16 cellular contexts compared by ENCODE assay signal in genomic region chr16:81542609-81543570, GRCh38.
DNase-seq lines count a peak whose midpoint lies in the region; ATAC-seq, FAIRE-seq and TF ChIP-seq lines count a peak whose summit lies in the region.
"Had no signal": no experiment of that assay in that cellular context is flagged by ENCODE, and none has a peak within 500 bp of the region (broad histone marks: within the 10 kb centered on the region; RNA-seq: fewer than 3 reads in every experiment).

No MANE protein-coding gene starts in this region.

- TF ChIP-seq EP300 in SK-N-SH (IDR thresholded peaks at IDR 0.05; ENCODE audit: borderline replicate concordance in 1 of 2, low read depth in 1 of 2, low read length in 1 of 2) (no peak), upper lobe of left lung (IDR thresholded peaks at IDR 0.05) (no peak)

- POLR2A ChIA-PET in SK-N-SH (lab: Yijun Ruan, JAX): no interaction called here

- no peak overlapping the region for H2AFZ ChIP-seq in SK-N-SH (ENCODE audit: low read depth)

- DNase-seq in SK-N-SH: no peak
- peak; percentile 62 for DNase-seq in choroid plexus epithelial cell (ENCODE audit: low read depth)
- peak; percentile 40 to 55 for DNase-seq in lung microvascular endothelial cell (ENCODE audit: low read depth in 2 of 2)
- DNase-seq in upper lobe of left lung: no peak
- DNase-seq in RCC 7860 (ENCODE audit: low spot score): no peak
- DNase-seq in islet precursor cell: no peak
- DNase-seq in stimulated activated naive CD8-positive, alpha-beta T cell treated with anti-CD3 and anti-CD28 coated beads, Interleukin-15, Interleukin-2, amounts not matched to agents 100 U/mL and 50 U/mL, for 24 hours: no peak
- DNase-seq: activated CD4-positive, alpha-beta memory T cell treated with anti-CD3 and anti-CD28 coated beads, Interleukin-2, amount 10 ng/mL, durations not matched to agents 7 days and 5 days; activated T-cell treated with anti-CD3 and anti-CD28 coated beads, Interleukin-2, amount 50 U/mL, for 48 hours; CD8-positive, alpha-beta T cell; NCI-H2029 treated with DMSO at 0.1 percent for 48 hours; NCI-H526 treated with DMSO at 0.1 percent for 48 hours; psoas muscle had no signal

- H3K9ac ChIP-seq in SK-N-SH: no peak overlapping the region

- H3K27me3 ChIP-seq in SK-N-SH (ENCODE audit: insufficient read depth) (no peaks in the 10 kb centered on the region), upper lobe of left lung (no peaks in the 10 kb centered on the region)

- H3K4me1 ChIP-seq in SK-N-SH (ENCODE audit: control insufficient read depth in 1 of 2, insufficient read depth in 2 of 2, low read depth in 1 of 2, low read length in 1 of 2) (peaks cover 20 to 27% of the 10 kb centered on the region in 2 experiments), upper lobe of left lung (peaks cover 42 to 80% (median 59%) of the 10 kb centered on the region in 4 donors)
- H3K4me1 ChIP-seq: HAP-1, psoas muscle had no signal

- no peak for TF ChIP-seq POLR2A in upper lobe of left lung (IDR thresholded peaks at IDR 0.05)

- H3K9me3 ChIP-seq in SK-N-SH (no peaks in the 10 kb centered on the region), upper lobe of left lung (no peaks in the 10 kb centered on the region)
- H3K9me3 ChIP-seq: HAP-1, psoas muscle had no signal

- H3K9me2 ChIP-seq in SK-N-SH: no peaks in the 10 kb centered on the region

- TF ChIP-seq CTCF in SK-N-SH (IDR thresholded peaks at IDR 0.05) (no peak), choroid plexus epithelial cell (conservative IDR thresholded peaks at IDR 0.05; ENCODE audit: low read depth, low read length) (no peak), upper lobe of left lung (IDR thresholded peaks at IDR 0.05) (no peak)

- H3K79me2 ChIP-seq in SK-N-SH (ENCODE audit: insufficient read depth): 0 out of 2 replicates have a peak, but pooled peaks cover 5% of the 10 kb centered on the region

- peaks cover 10% of the 10 kb centered on the region; the same call in 1 of the 2 replicates for H4K20me1 ChIP-seq in SK-N-SH (ENCODE audit: insufficient read depth)

- FAIRE-seq in RCC 7860 (lab: Jason Lieb, UNC): no peak

- no peaks in the 10 kb centered on the region for H3F3A ChIP-seq in SK-N-SH (replicated peaks; ENCODE audit: insufficient read depth)

- H3K27ac ChIP-seq in SK-N-SH (ENCODE audit: low read depth in 2 of 2, low read length in 1 of 2) (peak overlapping the region in 1 of 2 experiments; percentile 37; a peak in 1 of 4 replicates), upper lobe of left lung (peak overlapping the region in 3 of 4 donors; percentile 38 to 61 (median 51))
- H3K27ac ChIP-seq: 22Rv1, psoas muscle had no signal

- peak overlapping the region; percentile 56 for H3K4me2 ChIP-seq in SK-N-SH

- CTCF ChIA-PET in SK-N-SH (lab: Yijun Ruan, JAX): interaction anchor here (0.6 kb wide), 1 partner anchor 23 kb away, joined by 3 read pairs; no protein-coding TSS in a partner anchor

- H3K4me3 ChIP-seq in SK-N-SH (ENCODE audit: low read depth in 2 of 2, low read length in 1 of 2): no peak overlapping the region
- H3K4me3 ChIP-seq in choroid plexus epithelial cell (ENCODE audit: low read depth, low read length): no peak overlapping the region
- H3K4me3 ChIP-seq in upper lobe of left lung: no peak overlapping the region
- H3K4me3 ChIP-seq: HAP-1, psoas muscle had no signal

- H3K36me3 ChIP-seq in SK-N-SH (replicated peaks in 1 of 2; ENCODE audit: control insufficient read depth in 1 of 2, insufficient read depth in 2 of 2, low read length in 1 of 2) (no peaks in the 10 kb centered on the region), upper lobe of left lung (no peaks in the 10 kb centered on the region)
- H3K36me3 ChIP-seq: HAP-1 had no signal

- WGBS in SK-N-SH (ENCODE audit: low lambda C conversion rate): 91% methylated on average over 17 of the region's 22 CpGs
- 81 to 86% methylated on average over 18 to 22 of the region's 22 CpGs for WGBS in upper lobe of left lung, 2 donors

- no peak for TF ChIP-seq RAD21 in SK-N-SH (IDR thresholded peaks at IDR 0.05; ENCODE audit: low read length)

- ATAC-seq in SK-N-SH treated with all-trans-retinoic acid at 6 μM for 48 hours (no peak), upper lobe of left lung (ENCODE audit: low FRiP score in 2 of 2) (no peak)
- ATAC-seq in stimulated activated naive CD8-positive, alpha-beta T cell treated with anti-CD3 and anti-CD28 coated beads, Interleukin-15, Interleukin-2, amounts not matched to agents 100 U/mL and 50 U/mL, for 24 hours: no peak
- ATAC-seq: CD8-positive, alpha-beta T cell; psoas muscle had no signal

TF ChIP-seq in SK-N-SH, 30 proteins besides CTCF, POLR2A, EP300 and RAD21 (continues in another document):
- TF ChIP-seq USF2 (IDR thresholded peaks at IDR 0.05; ENCODE audit: borderline replicate concordance, low read depth, low read length) (no peak), TAF1 (IDR thresholded peaks at IDR 0.05; ENCODE audit: borderline replicate concordance, low read depth, low read length) (no peak), REST (IDR thresholded peaks at IDR 0.05; ENCODE audit: low read depth, low read length) (no peak), SMC3 (IDR thresholded peaks at IDR 0.05; ENCODE audit: low read depth, low read length) (no peak), RXRA (IDR thresholded peaks at IDR 0.05; ENCODE audit: borderline replicate concordance, low read depth) (no peak)

TF ChIP-seq in SK-N-SH treated with all-trans-retinoic acid at 6 μM for 48 hours, 23 proteins besides CTCF, POLR2A, EP300 and RAD21 (continues in another document):
- TF ChIP-seq ARNTL (CRISPR knock-in tag; IDR thresholded peaks at IDR 0.05; ENCODE audit: borderline replicate concordance, low read depth) (no peak), ZNF70 (CRISPR knock-in tag; IDR thresholded peaks at IDR 0.05) (no peak), BACH2 (CRISPR knock-in tag; IDR thresholded peaks at IDR 0.05; ENCODE audit: borderline replicate concordance) (no peak), OSR1 (CRISPR knock-in tag; IDR thresholded peaks at IDR 0.05) (no peak), TCF4 (CRISPR knock-in tag; IDR thresholded peaks at IDR 0.05; ENCODE audit: borderline replicate concordance) (no peak), GLIS3 (CRISPR knock-in tag; IDR thresholded peaks at IDR 0.05) (no peak), ESRRG (CRISPR knock-in tag; IDR thresholded peaks at IDR 0.05) (no peak), PPARA (CRISPR knock-in tag; IDR thresholded peaks at IDR 0.05; ENCODE audit: borderline replicate concordance) (no peak), CREB5 (CRISPR knock-in tag; IDR thresholded peaks at IDR 0.05; ENCODE audit: low read depth) (no peak), ISL1 (CRISPR knock-in tag; IDR thresholded peaks at IDR 0.05) (no peak), ZNF565 (CRISPR knock-in tag; conservative IDR thresholded peaks at IDR 0.05; ENCODE audit: low read depth) (no peak)
- TF ChIP-seq, protein P1, sequence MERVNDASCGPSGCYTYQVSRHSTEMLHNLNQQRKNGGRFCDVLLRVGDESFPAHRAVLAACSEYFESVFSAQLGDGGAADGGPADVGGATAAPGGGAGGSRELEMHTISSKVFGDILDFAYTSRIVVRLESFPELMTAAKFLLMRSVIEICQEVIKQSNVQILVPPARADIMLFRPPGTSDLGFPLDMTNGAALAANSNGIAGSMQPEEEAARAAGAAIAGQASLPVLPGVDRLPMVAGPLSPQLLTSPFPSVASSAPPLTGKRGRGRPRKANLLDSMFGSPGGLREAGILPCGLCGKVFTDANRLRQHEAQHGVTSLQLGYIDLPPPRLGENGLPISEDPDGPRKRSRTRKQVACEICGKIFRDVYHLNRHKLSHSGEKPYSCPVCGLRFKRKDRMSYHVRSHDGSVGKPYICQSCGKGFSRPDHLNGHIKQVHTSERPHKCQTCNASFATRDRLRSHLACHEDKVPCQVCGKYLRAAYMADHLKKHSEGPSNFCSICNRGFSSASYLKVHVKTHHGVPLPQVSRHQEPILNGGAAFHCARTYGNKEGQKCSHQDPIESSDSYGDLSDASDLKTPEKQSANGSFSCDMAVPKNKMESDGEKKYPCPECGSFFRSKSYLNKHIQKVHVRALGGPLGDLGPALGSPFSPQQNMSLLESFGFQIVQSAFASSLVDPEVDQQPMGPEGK (CRISPR knock-in tag; IDR thresholded peaks at IDR 0.05; ENCODE audit: borderline replicate concordance): no peak
- TF ChIP-seq, protein P2, sequence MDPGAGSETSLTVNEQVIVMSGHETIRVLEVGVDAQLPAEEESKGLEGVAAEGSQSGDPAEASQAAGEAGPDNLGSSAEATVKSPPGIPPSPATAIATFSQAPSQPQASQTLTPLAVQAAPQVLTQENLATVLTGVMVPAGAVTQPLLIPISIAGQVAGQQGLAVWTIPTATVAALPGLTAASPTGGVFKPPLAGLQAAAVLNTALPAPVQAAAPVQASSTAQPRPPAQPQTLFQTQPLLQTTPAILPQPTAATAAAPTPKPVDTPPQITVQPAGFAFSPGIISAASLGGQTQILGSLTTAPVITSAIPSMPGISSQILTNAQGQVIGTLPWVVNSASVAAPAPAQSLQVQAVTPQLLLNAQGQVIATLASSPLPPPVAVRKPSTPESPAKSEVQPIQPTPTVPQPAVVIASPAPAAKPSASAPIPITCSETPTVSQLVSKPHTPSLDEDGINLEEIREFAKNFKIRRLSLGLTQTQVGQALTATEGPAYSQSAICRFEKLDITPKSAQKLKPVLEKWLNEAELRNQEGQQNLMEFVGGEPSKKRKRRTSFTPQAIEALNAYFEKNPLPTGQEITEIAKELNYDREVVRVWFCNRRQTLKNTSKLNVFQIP (CRISPR knock-in tag; IDR thresholded peaks at IDR 0.05; ENCODE audit: borderline replicate concordance, low read depth): no peak

Comparison
In these comparisons a context has a peak if more than half of its experiments do, and no peak if none do; other contexts are left out.
1. DNase-seq: peak in choroid plexus epithelial cell (single experiment) and lung microvascular endothelial cell (2 of 2); none in SK-N-SH (single experiment), upper lobe of left lung (0 of 2), RCC 7860 (single experiment), islet precursor cell (single experiment) and stimulated activated naive CD8-positive, alpha-beta T cell treated with anti-CD3 and anti-CD28 coated beads, Interleukin-15, Interleukin-2, amounts not matched to agents 100 U/mL and 50 U/mL, for 24 hours (single experiment).